Comparison of ENCODE assay signal across 17 cellular contexts in genomic region chr7:138753611-138754010, GRCh38.
DNase-seq lines count a peak whose midpoint lies in the region; ATAC-seq lines count a peak whose summit lies in the region.
"Had no signal": no experiment of that assay in that cellular context is flagged by ENCODE, and none has a peak within 500 bp of the region (broad histone marks: within the 10 kb centered on the region; RNA-seq: fewer than 3 reads in every experiment).

No MANE protein-coding gene starts in this region.

- peaks cover 3% of the 10 kb centered on the region for H3K27me3 Mint-ChIP-seq in T-helper 2 cell treated with Interferon-gamma antibody and Interleukin-4, amounts not matched to agents 5 μg/mL and 100 μg/mL, for 36 hours (ENCODE audit: low read depth)
- H3K27me3 Mint-ChIP-seq in central memory CD8-positive, alpha-beta T cell: no peaks in the 10 kb centered on the region

- no peaks in the 10 kb centered on the region for H3K36me3 Mint-ChIP-seq in T-helper 2 cell treated with Interferon-gamma antibody and Interleukin-4, amounts not matched to agents 5 μg/mL and 100 μg/mL, for 36 hours (ENCODE audit: low read depth)
- peaks cover 10% of the 10 kb centered on the region for H3K36me3 Mint-ChIP-seq in central memory CD8-positive, alpha-beta T cell (ENCODE audit: insufficient read depth)

- H3K4me3 ChIP-seq in BLaER1: no peak overlapping the region
- H3K4me3 ChIP-seq: spleen, upper lobe of right lung had no signal

- H3K36me3 ChIP-seq in BLaER1: no peaks in the 10 kb centered on the region
- H3K36me3 ChIP-seq: BE2C, spleen, upper lobe of right lung had no signal

- H3K27ac Mint-ChIP-seq in T-helper 2 cell treated with Interferon-gamma antibody and Interleukin-4, amounts not matched to agents 5 μg/mL and 100 μg/mL, for 36 hours: peak overlapping the region; percentile 87
- H3K27ac Mint-ChIP-seq in central memory CD8-positive, alpha-beta T cell (ENCODE audit: low read depth): peak overlapping the region; percentile 92

- peaks cover 34% of the 10 kb centered on the region for H3K4me1 ChIP-seq in BLaER1

- peaks cover 42% of the 10 kb centered on the region for H3K4me1 Mint-ChIP-seq in T-helper 2 cell treated with Interferon-gamma antibody and Interleukin-4, amounts not matched to agents 5 μg/mL and 100 μg/mL, for 36 hours (ENCODE audit: low read depth)
- H3K4me1 Mint-ChIP-seq in central memory CD8-positive, alpha-beta T cell: peaks cover 45% of the 10 kb centered on the region

- no peaks in the 10 kb centered on the region for H4K20me1 ChIP-seq in BLaER1

- H3K9me3 ChIP-seq in BLaER1: no peaks in the 10 kb centered on the region
- H3K9me3 ChIP-seq: BE2C, spleen, upper lobe of right lung had no signal

- H3K27ac ChIP-seq in BLaER1: peak overlapping the region; percentile 43
- H3K27ac ChIP-seq: 22Rv1, upper lobe of right lung had no signal

- H3K9me3 Mint-ChIP-seq in T-helper 2 cell treated with Interferon-gamma antibody and Interleukin-4, amounts not matched to agents 5 μg/mL and 100 μg/mL, for 36 hours: no peaks in the 10 kb centered on the region
- no peaks in the 10 kb centered on the region for H3K9me3 Mint-ChIP-seq in central memory CD8-positive, alpha-beta T cell
- H3K9me3 Mint-ChIP-seq: H9 had no signal

- no peak overlapping the region for H3K9ac ChIP-seq in BLaER1

- DNase-seq in DMS53 (lab: John Stamatoyannopoulos, UW): peak; percentile 57
- no peak for DNase-seq in DMS53 treated with DMSO at 0.1 percent for 48 hours (lab: John Stamatoyannopoulos, UW; ENCODE audit: unreplicated experiment)
- DNase-seq in T-helper 2 cell treated with Interferon-gamma antibody and Interleukin-4, amounts not matched to agents 5 μg/mL and 100 μg/mL, for 36 hours (ENCODE audit: low spot score): no peak
- DNase-seq in central memory CD8-positive, alpha-beta T cell (ENCODE audit: low spot score in 2 of 2): no peak
- no peak for DNase-seq in HK-2 (ENCODE audit: unreplicated experiment)
- DNase-seq in NCI-H526 treated with DMSO at 0.1 percent for 48 hours (lab: John Stamatoyannopoulos, UW): no peak
- DNase-seq: BE2C, DMS79, H9, NCI-H1417 treated with DMSO at 0.1 percent for 48 hours, SHP77 treated with DMSO at 0.1 percent for 48 hours, spleen, T1000, upper lobe of right lung had no signal

- H3K4me2 ChIP-seq in BLaER1: no peak overlapping the region

- ATAC-seq in central memory CD8-positive, alpha-beta T cell (replicated peaks; ENCODE audit: extremely low read depth, poor library complexity, severe bottlenecking): no peak
- no peak for ATAC-seq in HG02623 (IDR thresholded peaks at IDR 0.05; ENCODE audit: unreplicated experiment)

- peak overlapping the region; percentile 55 for H3K4me3 Mint-ChIP-seq in T-helper 2 cell treated with Interferon-gamma antibody and Interleukin-4, amounts not matched to agents 5 μg/mL and 100 μg/mL, for 36 hours
- no peak overlapping the region for H3K4me3 Mint-ChIP-seq in central memory CD8-positive, alpha-beta T cell
- H3K4me3 Mint-ChIP-seq: H9 had no signal

- H3K27me3 ChIP-seq in BLaER1: no peaks in the 10 kb centered on the region
- H3K27me3 ChIP-seq: BE2C, upper lobe of right lung had no signal
